In the genomic region with DNA sequence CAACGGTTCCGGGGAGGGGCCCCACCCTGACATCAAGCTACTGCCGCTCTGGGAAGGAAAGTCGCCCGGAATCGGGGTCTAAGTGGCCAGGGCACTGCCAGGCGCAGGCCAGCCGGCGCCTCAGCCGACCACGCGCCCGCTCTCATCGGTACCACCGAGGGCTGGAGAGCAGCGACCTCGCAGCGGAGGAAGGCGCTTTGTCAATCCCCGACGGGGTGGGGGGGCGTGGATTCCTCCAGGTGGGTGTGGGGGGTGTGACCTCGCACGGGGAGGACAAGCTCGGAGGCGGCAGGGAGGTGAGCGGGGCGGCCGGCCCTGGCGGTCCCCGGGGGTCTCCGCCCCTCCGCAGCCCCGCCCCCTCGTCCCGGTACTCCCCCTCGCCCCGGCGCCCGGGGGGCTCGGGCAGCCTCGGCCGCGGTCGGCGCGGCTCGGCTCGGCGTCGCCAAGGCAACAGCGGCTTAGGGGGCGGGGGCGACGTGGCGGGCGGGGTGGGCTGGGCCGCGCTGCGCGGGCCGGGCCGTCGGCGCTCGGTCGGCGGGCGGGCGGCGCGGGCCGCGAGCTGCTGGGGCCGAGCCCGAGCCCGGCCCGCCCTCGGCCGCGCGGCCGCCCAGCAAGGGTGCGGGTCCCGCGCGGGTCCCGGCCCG, we compare ENCODE assay signal across 7 cellular contexts. TPM values are rescaled to one million over a fixed set of nuclear protein-coding genes. Genes with fewer than 3 reads are reported as not detected.
DNase-seq lines count a peak whose midpoint lies in the region; ATAC-seq and TF ChIP-seq lines count a peak whose summit lies in the region.

No MANE protein-coding gene starts in this region.

- POLR2A ChIA-PET in IMR-90 (lab: Charles Lee; ENCODE audit: unreplicated experiment): no interaction called here

- peaks cover 12 to 30% (median 25%) of the 10 kb centered on the region in 3 donors for H3K27me3 Mint-ChIP-seq in immature natural killer cell (ENCODE audit: low read depth in 3 of 3)

- peak overlapping the region; percentile 7 to 62 (median 42) for H3K4me3 Mint-ChIP-seq in immature natural killer cell

- H3K4me1 Mint-ChIP-seq in immature natural killer cell: peaks cover 6 to 16% of the 10 kb centered on the region in 2 donors

- no peak overlapping the region for H2BK5ac ChIP-seq in IMR-90 (ENCODE audit: low read depth, low read length, poor library complexity, severe bottlenecking)

- TF ChIP-seq EP300 in upper lobe of left lung (IDR thresholded peaks at IDR 0.05): no peak

- H3K79me1 ChIP-seq in IMR-90 (ENCODE audit: low read depth in 1 of 2, low read length in 2 of 2): peaks cover 21 to 50% of the 10 kb centered on the region in 2 experiments

- peak; percentile 27 for ATAC-seq in GM18909 (IDR thresholded peaks at IDR 0.05; ENCODE audit: poor library complexity, unreplicated experiment)
- peak; percentile 83 for ATAC-seq in IMR-90 (ENCODE audit: low read depth)
- peak in 1 of 2 donors; percentile 56 for ATAC-seq in upper lobe of left lung (ENCODE audit: low FRiP score in 2 of 2)
- no peak for ATAC-seq in GM18502 (IDR thresholded peaks at IDR 0.05; ENCODE audit: poor library complexity, unreplicated experiment)

- H3K14ac ChIP-seq in IMR-90 (replicated peaks; ENCODE audit: low read depth, low read length): no peak overlapping the region

- H4K91ac ChIP-seq in IMR-90 (ENCODE audit: insufficient read depth, low read depth, low read length): no peak overlapping the region

- H3K4me1 ChIP-seq in IMR-90 (ENCODE audit: control insufficient read depth, insufficient read depth, low read length) (peaks cover 8% of the 10 kb centered on the region), upper lobe of left lung (peaks cover 24 to 33% (median 25%) of the 10 kb centered on the region in 4 donors)

- CTCF ChIA-PET in IMR-90 (lab: Yijun Ruan, JAX): interaction anchor here (1.5 kb wide), 1 partner anchor 45 kb away, joined by 3 read pairs; no protein-coding TSS in a partner anchor

- dilution Hi-C loops in IMR-90 (cut with HindIII; ENCODE audit: low sequenced_read_pairs, unreplicated experiment): no loop called here

- H3K27me3 ChIP-seq in IMR-90 (ENCODE audit: control insufficient read depth, insufficient read depth, low read length) (no peaks in the 10 kb centered on the region), upper lobe of left lung (peaks cover 0 to 14% (median 3%) of the 10 kb centered on the region in 4 donors)

- H3K9me1 ChIP-seq in IMR-90 (ENCODE audit: insufficient read depth, low read length): peaks cover 5% of the 10 kb centered on the region

- in situ Hi-C loops in IMR-90 (cut with MboI; ENCODE audit: low sequenced_read_pairs): no loop called here

- H4K20me1 ChIP-seq in IMR-90 (ENCODE audit: insufficient read depth, low read length): peaks cover 36% of the 10 kb centered on the region

- TF ChIP-seq RAD21 in IMR-90 (IDR thresholded peaks at IDR 0.05; ENCODE audit: low read length): no peak

- no peak for TF ChIP-seq CTCF in IMR-90 (conservative IDR thresholded peaks at IDR 0.05; ENCODE audit: low read depth, low read length)
- TF ChIP-seq CTCF in upper lobe of left lung (IDR thresholded peaks at IDR 0.05): no peak
- TF ChIP-seq CTCF in lower leg skin (IDR thresholded peaks at IDR 0.05): no peak

- H3K36me3 ChIP-seq in IMR-90 (ENCODE audit: control insufficient read depth, insufficient read depth, low read length) (no peaks in the 10 kb centered on the region), upper lobe of left lung (no peaks in the 10 kb centered on the region)

- no peaks in the 10 kb centered on the region for H3K9me3 ChIP-seq in IMR-90 (ENCODE audit: control insufficient read depth, insufficient read depth, low read length)
- H3K9me3 ChIP-seq in upper lobe of left lung: no peaks in the 10 kb centered on the region

- no peak overlapping the region for H4K5ac ChIP-seq in IMR-90 (ENCODE audit: low read depth, low read length)

- no peaks in the 10 kb centered on the region for H3K9me3 Mint-ChIP-seq in immature natural killer cell

- H2BK120ac ChIP-seq in IMR-90 (ENCODE audit: low read depth, low read length): no peak overlapping the region

- H3K56ac ChIP-seq in IMR-90 (ENCODE audit: extremely low read depth, insufficient read depth, low read length): no peak overlapping the region

- H2BK15ac ChIP-seq in IMR-90 (ENCODE audit: low read depth, low read length): no peak overlapping the region

- no peaks in the 10 kb centered on the region for H3K36me3 Mint-ChIP-seq in immature natural killer cell

- no peak overlapping the region for H4K8ac ChIP-seq in IMR-90 (ENCODE audit: low read depth in 2 of 2, low read length in 2 of 2)

- H3K27ac ChIP-seq in IMR-90 (ENCODE audit: insufficient read depth, low read length) (peak overlapping the region; percentile 52; the same call in 1 of the 2 replicates), upper lobe of left lung (peak overlapping the region in 2 of 4 donors; percentile 84 to 86)

- H3K18ac ChIP-seq in IMR-90 (ENCODE audit: low read depth, low read length): no peak overlapping the region

- H3K27ac Mint-ChIP-seq in immature natural killer cell: no peak overlapping the region

- H3K4ac ChIP-seq in IMR-90 (ENCODE audit: low read depth, low read length): no peak overlapping the region

- no peak for DNase-seq in IMR-90
- DNase-seq in amniotic stem cell (lab: John Stamatoyannopoulos, UW): peak; percentile 8
- DNase-seq in immature natural killer cell: peak; percentile 18 to 27 (median 22)
- peak in 1 of 2 donors; percentile 86 for DNase-seq in upper lobe of left lung
- no peak for DNase-seq in lower leg skin (ENCODE audit: low spot score in 2 of 2)

- H2BK20ac ChIP-seq in IMR-90 (ENCODE audit: low read depth, low read length): no peak overlapping the region

- intact Hi-C loops in IMR-90 (cut with micrococcal nuclease) (no loop called here), lower leg skin (cut with DNase I; ENCODE audit: low total_unique reads) (loop anchor here (5.0 kb wide), 1 partner anchor 231 kb away; no protein-coding TSS in a partner anchor)

- peak overlapping the region; percentile 93 for H2AFZ ChIP-seq in IMR-90 (replicated peaks; ENCODE audit: low read length, poor library complexity)

- WGBS in IMR-90 (ENCODE audit: extremely low coverage in 2 of 2, insufficient read length in 1 of 2), 2 experiments: 4% methylated on average over 43 of the region's 89 CpGs; no CpG with 5 or more reads in 1 of the 2 experiments
- 30% methylated on average over 3 of the region's 89 CpGs; no CpG with 5 or more reads in 1 of the 2 donors for WGBS in upper lobe of left lung, 2 donors
- 27 to 39% methylated on average over 13 to 15 of the region's 89 CpGs for WGBS in lower leg skin, 2 donors

- no peak for TF ChIP-seq POLR2A in IMR-90 (IDR thresholded peaks at IDR 0.05; ENCODE audit: low read depth, low read length)
- no peak for TF ChIP-seq POLR2A in upper lobe of left lung (IDR thresholded peaks at IDR 0.05)
- no peak for TF ChIP-seq POLR2A in lower leg skin (IDR thresholded peaks at IDR 0.05)

- peak overlapping the region; percentile 31; the same call in 1 of the 2 replicates for H2AK5ac ChIP-seq in IMR-90 (ENCODE audit: low read depth, low read length)

- H3K4me3 ChIP-seq in IMR-90 (ENCODE audit: insufficient read depth, low read depth, low read length): peak overlapping the region; percentile 60
- H3K4me3 ChIP-seq in upper lobe of left lung: peak overlapping the region in 3 of 4 donors; percentile 57 to 67 (median 66)
- H3K4me3 ChIP-seq in lower leg skin (ENCODE audit: low read depth, poor library complexity, severe bottlenecking): no peak overlapping the region

- H2AK9ac ChIP-seq in IMR-90 (replicated peaks; ENCODE audit: low read depth, low read length, poor library complexity): no peak overlapping the region

- BruUV-seq in IMR-90 (replicated peaks; lab: Mats Ljungman, UMichigan): no TSS peak

- no peak overlapping the region for H3K23ac ChIP-seq in IMR-90 (ENCODE audit: low read depth, low read length)

- H3K4me2 ChIP-seq in IMR-90 (ENCODE audit: low read depth, low read length): peak overlapping the region; percentile 43; the same call in 1 of the 2 replicates

- H3K9ac ChIP-seq in IMR-90 (ENCODE audit: low read depth, low read length): 0 out of 2 replicates have a peak overlapping the region, but pooled peaks have one; percentile 41

TF ChIP-seq in IMR-90, 13 proteins besides CTCF, POLR2A, EP300 and RAD21 (continues in another document):
- no peak for TF ChIP-seq CHD1 (IDR thresholded peaks at IDR 0.05; ENCODE audit: low read depth, low read length)
- no peak for TF ChIP-seq NFE2L2 (IDR thresholded peaks at IDR 0.05; ENCODE audit: low read depth, low read length)
- TF ChIP-seq SMC3 (IDR thresholded peaks at IDR 0.05; ENCODE audit: low read depth, low read length): no peak
- no peak for TF ChIP-seq MAZ (IDR thresholded peaks at IDR 0.05; ENCODE audit: borderline replicate concordance, low read depth, low read length)
- no peak for TF ChIP-seq BHLHE40 (IDR thresholded peaks at IDR 0.05; ENCODE audit: low read depth, low read length)
- no peak for TF ChIP-seq MXI1 (IDR thresholded peaks at IDR 0.05; ENCODE audit: borderline replicate concordance, low read depth, low read length)
- TF ChIP-seq CEBPB (IDR thresholded peaks at IDR 0.05; ENCODE audit: low read depth, low read length): no peak
- no peak for TF ChIP-seq MAFK (IDR thresholded peaks at IDR 0.05; ENCODE audit: low read depth, low read length)
- TF ChIP-seq RFX5 (IDR thresholded peaks at IDR 0.05; ENCODE audit: low read depth, low read length): no peak
- no peak for TF ChIP-seq FOS (IDR thresholded peaks at IDR 0.05; ENCODE audit: low read depth, low read length)
- TF ChIP-seq, protein P1, sequence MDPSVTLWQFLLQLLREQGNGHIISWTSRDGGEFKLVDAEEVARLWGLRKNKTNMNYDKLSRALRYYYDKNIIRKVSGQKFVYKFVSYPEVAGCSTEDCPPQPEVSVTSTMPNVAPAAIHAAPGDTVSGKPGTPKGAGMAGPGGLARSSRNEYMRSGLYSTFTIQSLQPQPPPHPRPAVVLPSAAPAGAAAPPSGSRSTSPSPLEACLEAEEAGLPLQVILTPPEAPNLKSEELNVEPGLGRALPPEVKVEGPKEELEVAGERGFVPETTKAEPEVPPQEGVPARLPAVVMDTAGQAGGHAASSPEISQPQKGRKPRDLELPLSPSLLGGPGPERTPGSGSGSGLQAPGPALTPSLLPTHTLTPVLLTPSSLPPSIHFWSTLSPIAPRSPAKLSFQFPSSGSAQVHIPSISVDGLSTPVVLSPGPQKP (IDR thresholded peaks at IDR 0.05; ENCODE audit: borderline replicate concordance, low read depth, low read length): no peak

RNA-seq across cellular contexts. Expression of a gene that starts 47.3 kb away (rescaled TPM):
- total RNA-seq in IMR-90 (2012; rRNA removed) (5.6 and 6.1 TPM in 2 replicates), upper lobe of left lung (10 to 100 TPM; 61.8 to 98.0 (median 77.2) TPM), lower leg skin (10 to 100 TPM; 42.5 to 68.0 (median 57.0) TPM)
- polyA plus RNA-seq in IMR-90 (2012; rRNA removed) (17.2 and 20.4 TPM in 2 replicates), immature natural killer cell (1 to 10 TPM in 1 of 3 donors, under 1 TPM in 1, not detected in 1; 0.06 to 1.1 TPM)
- 12.2 and 16.5 TPM in 2 replicates for polyA plus RNA-seq in IMR-90 (2012; cell fraction: cytosol; rRNA removed)
- polyA plus RNA-seq in IMR-90 (2012; cell fraction: nucleus; rRNA removed; ENCODE audit: low replicate concordance): 27.8 and 42.5 TPM in 2 replicates

Comparison
In these comparisons a context has a peak if more than half of its experiments do, and no peak if none do; other contexts are left out.
1. DNase-seq: peak in amniotic stem cell (single experiment) and immature natural killer cell (3 of 3); none in IMR-90 (single experiment) and lower leg skin (0 of 2).